ENCODE assay signal across 17 cellular contexts in the genomic region with DNA sequence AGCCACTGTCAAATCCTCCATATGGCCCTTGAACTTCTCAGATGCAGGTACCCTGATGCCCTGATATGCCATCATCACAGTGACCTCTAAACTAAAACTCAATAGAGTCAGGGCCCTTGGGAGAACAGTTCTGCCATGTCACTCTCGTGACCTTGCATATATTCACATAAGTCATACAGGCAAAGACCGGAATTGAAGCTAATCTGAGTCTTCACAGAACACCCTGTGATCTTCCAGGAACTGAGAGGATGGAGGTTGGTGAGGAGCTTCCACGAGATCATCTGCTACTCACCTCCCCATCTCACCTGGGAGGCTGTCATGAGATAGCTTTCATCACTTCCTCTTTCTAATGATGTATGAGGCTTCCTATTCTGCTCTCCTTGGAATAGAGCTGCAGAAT.
A peak's percentile ranks its signal among the peaks of the same experiment; 100 is the strongest.
DNase-seq lines count a peak whose midpoint lies in the region; ATAC-seq and TF ChIP-seq lines count a peak whose summit lies in the region.
"Had no signal": no experiment of that assay in that cellular context is flagged by ENCODE, and none has a peak within 500 bp of the region (broad histone marks: within the 10 kb centered on the region; RNA-seq: fewer than 3 reads in every experiment).

No MANE protein-coding gene starts in this region.

- no peak for DNase-seq in type B pancreatic cell (ENCODE audit: extremely low spot score, unreplicated experiment)
- no peak for DNase-seq in amniotic stem cell (lab: John Stamatoyannopoulos, UW)
- no peak for DNase-seq in stimulated activated CD4-positive, alpha-beta T cell treated with anti-CD3 and anti-CD28 coated beads, Interleukin-4, amount 100 ng/mL, for 1 hour
- DNase-seq: activated CD4-positive, alpha-beta T cell treated with anti-CD3 and anti-CD28 coated beads for 1 hour; activated naive CD8-positive, alpha-beta T cell treated with anti-CD3 and anti-CD28 coated beads, Interleukin-2, amount 50 U/mL, for 24 hours; activated T-cell treated with anti-CD3 and anti-CD28 coated beads, Interleukin-2, amount 50 U/mL, for 1 hour; central memory CD4-positive, alpha-beta T cell; foreskin fibroblast; NCI-H1417 treated with DMSO at 0.1 percent for 48 hours; NCI-H510A; right lobe of liver; upper lobe of left lung had no signal

- H3K27me3 Mint-ChIP-seq in T-helper 1 cell treated with Interleukin-12 subunit alpha and Interleukin-12 subunit beta and Interleukin-4 antibody, amounts not matched to agents 30 μg/mL and 1 μg/mL, for 36 hours (ENCODE audit: low read depth), result no peaks in the 10 kb centered on the region
- no peaks in the 10 kb centered on the region for H3K27me3 Mint-ChIP-seq in type B pancreatic cell
- H3K27me3 Mint-ChIP-seq: activated naive CD8-positive, alpha-beta T cell treated with anti-CD3 and anti-CD28 coated beads, Interleukin-2, amount 50 U/mL, for 24 hours had no signal

- peaks cover 8% of the 10 kb centered on the region for H3K4me1 Mint-ChIP-seq in T-helper 1 cell treated with Interleukin-12 subunit alpha and Interleukin-12 subunit beta and Interleukin-4 antibody, amounts not matched to agents 30 μg/mL and 1 μg/mL, for 36 hours (ENCODE audit: low read depth)
- H3K4me1 Mint-ChIP-seq in type B pancreatic cell (ENCODE audit: unreplicated experiment), result peaks cover 12% of the 10 kb centered on the region
- H3K4me1 Mint-ChIP-seq: activated naive CD8-positive, alpha-beta T cell treated with anti-CD3 and anti-CD28 coated beads, Interleukin-2, amount 50 U/mL, for 24 hours had no signal

- H3K9me3 Mint-ChIP-seq in T-helper 1 cell treated with Interleukin-12 subunit alpha and Interleukin-12 subunit beta and Interleukin-4 antibody, amounts not matched to agents 30 μg/mL and 1 μg/mL, for 36 hours, result no peaks in the 10 kb centered on the region
- peaks cover 6% of the 10 kb centered on the region for H3K9me3 Mint-ChIP-seq in type B pancreatic cell
- H3K9me3 Mint-ChIP-seq: activated naive CD8-positive, alpha-beta T cell treated with anti-CD3 and anti-CD28 coated beads, Interleukin-2, amount 50 U/mL, for 24 hours had no signal

- H3K36me3 Mint-ChIP-seq in T-helper 1 cell treated with Interleukin-12 subunit alpha and Interleukin-12 subunit beta and Interleukin-4 antibody, amounts not matched to agents 30 μg/mL and 1 μg/mL, for 36 hours (ENCODE audit: low read depth), result peaks cover 29% of the 10 kb centered on the region
- H3K36me3 Mint-ChIP-seq in type B pancreatic cell, result peaks cover 29% of the 10 kb centered on the region

- TF ChIP-seq CTCF in type B pancreatic cell (conservative IDR thresholded peaks at IDR 0.05), result no peak

- H3K27ac Mint-ChIP-seq in T-helper 1 cell treated with Interleukin-12 subunit alpha and Interleukin-12 subunit beta and Interleukin-4 antibody, amounts not matched to agents 30 μg/mL and 1 μg/mL, for 36 hours, result peak overlapping the region; percentile 66
- H3K27ac Mint-ChIP-seq in type B pancreatic cell, result peak overlapping the region; percentile 36
- H3K27ac Mint-ChIP-seq: activated naive CD8-positive, alpha-beta T cell treated with anti-CD3 and anti-CD28 coated beads, Interleukin-2, amount 50 U/mL, for 24 hours had no signal

- no peak overlapping the region for H3K4me3 Mint-ChIP-seq in T-helper 1 cell treated with Interleukin-12 subunit alpha and Interleukin-12 subunit beta and Interleukin-4 antibody, amounts not matched to agents 30 μg/mL and 1 μg/mL, for 36 hours
- no peak overlapping the region for H3K4me3 Mint-ChIP-seq in type B pancreatic cell
- H3K4me3 Mint-ChIP-seq: activated naive CD8-positive, alpha-beta T cell treated with anti-CD3 and anti-CD28 coated beads, Interleukin-2, amount 50 U/mL, for 24 hours had no signal

- ATAC-seq in GM19463 (IDR thresholded peaks at IDR 0.05; ENCODE audit: unreplicated experiment) (peak; percentile 36), HG03066 (IDR thresholded peaks at IDR 0.05; ENCODE audit: low read depth, unreplicated experiment) (peak; percentile 44), HG02642 (IDR thresholded peaks at IDR 0.05; ENCODE audit: poor library complexity, unreplicated experiment) (no peak), GM21381 (IDR thresholded peaks at IDR 0.05; ENCODE audit: unreplicated experiment) (no peak)
- ATAC-seq: activated naive CD8-positive, alpha-beta T cell treated with anti-CD3 and anti-CD28 coated beads, Interleukin-2, amount 50 U/mL, for 24 hours; right lobe of liver had no signal

Comparison
In these comparisons a context has a peak if more than half of its experiments do, and no peak if none do; other contexts are left out.
1. ATAC-seq: peak in GM19463 (single experiment) and HG03066 (single experiment); none in HG02642 (single experiment) and GM21381 (single experiment).